8 cellular contexts compared by ENCODE assay signal in the genomic region with DNA sequence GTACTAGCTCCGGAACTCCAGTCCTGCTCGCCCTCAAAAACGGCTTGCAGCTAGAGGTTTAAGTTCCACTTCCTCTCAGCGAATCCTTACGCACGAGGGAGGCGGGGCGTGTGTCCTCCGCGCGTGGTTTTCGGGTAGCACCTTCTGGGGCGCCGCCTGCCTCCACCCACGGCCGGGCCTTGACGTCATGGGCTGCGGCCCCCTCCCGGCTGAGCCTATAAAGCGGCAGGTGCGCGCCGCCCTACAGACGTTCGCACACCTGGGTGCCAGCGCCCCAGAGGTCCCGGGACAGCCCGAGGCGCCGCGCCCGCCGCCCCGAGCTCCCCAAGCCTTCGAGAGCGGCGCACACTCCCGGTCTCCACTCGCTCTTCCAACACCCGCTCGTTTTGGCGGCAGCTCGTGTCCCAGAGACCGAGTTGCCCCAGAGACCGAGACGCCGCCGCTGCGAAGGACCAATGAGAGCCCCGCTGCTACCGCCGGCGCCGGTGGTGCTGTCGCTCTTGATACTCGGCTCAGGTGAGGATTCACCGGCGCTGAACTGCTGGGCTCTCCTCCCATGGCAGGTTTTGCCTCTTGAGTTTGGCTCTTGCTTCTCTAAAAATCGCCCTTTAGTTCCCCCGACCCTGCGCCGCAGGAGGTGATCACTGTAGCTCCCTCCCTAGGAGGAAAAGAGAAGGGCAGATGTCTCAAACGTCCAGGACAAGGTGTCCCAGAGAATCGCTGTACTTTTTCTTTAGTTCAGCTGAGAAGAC. TPM values are rescaled to one million over a fixed set of nuclear protein-coding genes. Genes with fewer than 3 reads are reported as not detected.
DNase-seq lines count a peak whose midpoint lies in the region; ATAC-seq, FAIRE-seq and TF ChIP-seq lines count a peak whose summit lies in the region.

A gene with protein sequence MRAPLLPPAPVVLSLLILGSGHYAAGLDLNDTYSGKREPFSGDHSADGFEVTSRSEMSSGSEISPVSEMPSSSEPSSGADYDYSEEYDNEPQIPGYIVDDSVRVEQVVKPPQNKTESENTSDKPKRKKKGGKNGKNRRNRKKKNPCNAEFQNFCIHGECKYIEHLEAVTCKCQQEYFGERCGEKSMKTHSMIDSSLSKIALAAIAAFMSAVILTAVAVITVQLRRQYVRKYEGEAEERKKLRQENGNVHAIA (plus strand): TSS at position 246 of the 752 bp plus-strand sequence. CDS start 210 bp downstream, at position 456.

- peak within 1 kb of the TSS; percentile 41 for H3K27ac ChIP-seq in KMS-11
- peak within 1 kb of the TSS; percentile 91 to 92 for H3K27ac ChIP-seq in small intestine (ENCODE audit: low read depth in 1 of 2, low read length in 1 of 2)

- peak within 1 kb of the TSS; percentile 95 for H2AFZ ChIP-seq in KMS-11 (ENCODE audit: low read depth)

- H3K9ac ChIP-seq in KMS-11 = peak within 1 kb of the TSS; percentile 61

- FAIRE-seq in small intestine (lab: Jason Lieb, UNC) = no peak

- H3K27me3 ChIP-seq in KMS-11 (ENCODE audit: insufficient read depth, low read depth) (no peaks in the 10 kb centered on the region), small intestine (ENCODE audit: control insufficient read depth in 2 of 2, insufficient read depth in 2 of 2, low read length in 2 of 2) (no peaks in the 10 kb centered on the region)

- H3K9me3 ChIP-seq in iPS-18c (ENCODE audit: control insufficient read depth, insufficient read depth, low read length) = no peaks in the 10 kb centered on the region
- no peaks in the 10 kb centered on the region for H3K9me3 ChIP-seq in small intestine (ENCODE audit: control insufficient read depth, low read depth)

- H3K4me2 ChIP-seq in KMS-11 = peak within 1 kb of the TSS; percentile 75

- peak; percentile 73 for ATAC-seq in GM21786 (IDR thresholded peaks at IDR 0.05; ENCODE audit: unreplicated experiment)

- no peaks in the 10 kb centered on the region for H3K79me2 ChIP-seq in KMS-11 (ENCODE audit: insufficient read depth, low read depth)

- DNase-seq in ELR (ENCODE audit: low read depth) (peak; percentile 71), T-helper 9 cell (peak; percentile 76), astrocyte of the spinal cord (ENCODE audit: low read depth, low spot score) (peak; percentile 65), small intestine (peak; percentile 86), NCI-H1436 treated with DMSO at 0.1 percent for 48 hours (lab: John Stamatoyannopoulos, UW) (no peak)

- H3K36me3 ChIP-seq in KMS-11 (ENCODE audit: insufficient read depth) (no peaks in the 10 kb centered on the region), small intestine (ENCODE audit: control insufficient read depth in 2 of 2, insufficient read depth in 2 of 2, low read length in 2 of 2) (no peaks in the 10 kb centered on the region)

- no peaks in the 10 kb centered on the region for H4K20me1 ChIP-seq in KMS-11 (ENCODE audit: insufficient read depth)

- peaks cover 11% of the 10 kb centered on the region for H3K4me1 ChIP-seq in KMS-11 (ENCODE audit: low read depth, poor library complexity, severe bottlenecking)
- H3K4me1 ChIP-seq in small intestine (ENCODE audit: control insufficient read depth in 2 of 2, insufficient read depth in 1 of 2, low read depth in 1 of 2, low read length in 1 of 2) = peaks cover 0 to 2% of the 10 kb centered on the region in 2 donors

- in situ Hi-C loops in astrocyte of the spinal cord (cut with HindIII; ENCODE audit: low sequenced_read_pairs) = no loop called here

- TF ChIP-seq CTCF in KMS-11 (conservative IDR thresholded peaks at IDR 0.05; ENCODE audit: low read depth, low read length) (peak; percentile 72), astrocyte of the spinal cord (IDR thresholded peaks at IDR 0.05; ENCODE audit: low read depth, low read length) (peak; percentile 74)

- H3K4me3 ChIP-seq in KMS-11 (IDR thresholded peaks at IDR 0.05; ENCODE audit: insufficient read depth, low read depth, low read length) (peak within 1 kb of the TSS; percentile 77), astrocyte of the spinal cord (ENCODE audit: low read depth, low read length) (peak within 1 kb of the TSS; percentile 69), iPS-18c (ENCODE audit: insufficient read depth, low read depth, low read length) (peak within 1 kb of the TSS; percentile 42), small intestine (ENCODE audit: low read depth in 1 of 2, low read length in 2 of 2) (peak within 1 kb of the TSS; percentile 54 to 72)

- 0 to 1% (median 1%) methylated on average over 64 of the region's 64 CpGs for WGBS in small intestine, 3 donors

RNA-seq across cellular contexts. Expression of the gene that starts here (rescaled TPM):
- 10 to 100 TPM in 1 of 3 donors, 1 to 10 TPM in 2; 1.3 to 13.2 (median 3.0) TPM for polyA plus RNA-seq in small intestine
